ENCODE assay signal across 23 cellular contexts in the genomic region with DNA sequence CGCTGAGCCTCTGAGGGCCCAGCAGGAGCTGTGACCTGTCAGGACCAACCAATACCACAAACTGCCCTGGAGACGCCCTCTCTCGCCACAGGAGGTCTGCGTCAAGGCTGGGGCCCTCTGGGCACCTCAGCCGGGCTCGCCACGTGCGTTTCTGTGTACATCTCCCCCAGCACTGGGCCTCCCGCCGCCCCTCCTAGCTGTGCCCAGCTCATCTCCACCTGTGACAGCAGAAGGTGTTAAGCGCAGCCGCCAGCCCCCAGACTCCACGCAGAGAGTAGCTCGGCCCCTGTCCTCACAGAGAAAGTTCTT.
DNase-seq lines count a peak whose midpoint lies in the region; ATAC-seq and TF ChIP-seq lines count a peak whose summit lies in the region.
"Had no signal": no experiment of that assay in that cellular context is flagged by ENCODE, and none has a peak within 500 bp of the region (broad histone marks: within the 10 kb centered on the region; RNA-seq: fewer than 3 reads in every experiment).

No MANE protein-coding gene starts in this region.

- no peak overlapping the region for H3T11ph ChIP-seq in H9 (ENCODE audit: low read length)

- H3K23ac ChIP-seq in H9 (ENCODE audit: insufficient read length, low read depth, low read length), result no peak overlapping the region

- H3K27me3 Mint-ChIP-seq in GM23338 (ENCODE audit: insufficient read depth, low read depth, poor library complexity), result peaks cover 5% of the 10 kb centered on the region
- H3K27me3 Mint-ChIP-seq in H9 (ENCODE audit: low read depth), result no peaks in the 10 kb centered on the region; the same call in 1 of the 2 replicates

- H4K5ac ChIP-seq in H9 (ENCODE audit: insufficient read length, low read depth, low read length), result no peak overlapping the region

- DNase-seq in GM23338 (ENCODE audit: low spot score) (no peak), H9 (no peak), NCI-H69 (lab: John Stamatoyannopoulos, UW) (peak; percentile 40), osteoblast (ENCODE audit: insufficient read length, low spot score, missing footprints) (peak; percentile 74), NCI-H748 (lab: John Stamatoyannopoulos, UW; ENCODE audit: unreplicated experiment) (no peak)
- DNase-seq in stimulated activated CD4-positive, alpha-beta T cell treated with anti-CD3 and anti-CD28 coated beads, Interleukin-1b, Interleukin-23, amount 100 ng/mL, for 48 hours, result no peak
- no peak for DNase-seq in stimulated activated CD4-positive, alpha-beta T cell treated with anti-CD3 and anti-CD28 coated beads, Interleukin-4, amount 100 ng/mL, for 4 hours
- DNase-seq: Caco-2; CD8-positive, alpha-beta T cell; Karpas-422; NCI-H1092; NCI-H1694 treated with DMSO at 0.1 percent for 48 hours; NCI-H2081; NCI-H2227 treated with DMSO at 0.1 percent for 48 hours; NCI-H510A treated with DMSO at 0.1 percent for 48 hours; NCI-H774; NK-92 treated with Interleukin-12 subunit alpha and Interleukin-12 subunit beta, amount 100 ng/mL, for 24 hours; PC-3 had no signal

- H3K9me2 ChIP-seq in GM23338 (ENCODE audit: insufficient read depth), result no peaks in the 10 kb centered on the region

- H2BK120ac ChIP-seq in H9 (ENCODE audit: low read depth, low read length, poor library complexity, severe bottlenecking), result no peak overlapping the region

- WGBS in H9 (ENCODE audit: extremely low coverage, insufficient read length, low lambda C conversion rate), result no CpG with 5 or more reads among the region's 14 CpGs

- TF ChIP-seq CTCF in GM23338 (conservative IDR thresholded peaks at IDR 0.05; ENCODE audit: low read depth in 2 of 2) (no peak), H9 (conservative IDR thresholded peaks at IDR 0.05) (no peak), osteoblast (IDR thresholded peaks at IDR 0.05; ENCODE audit: extremely low read depth, low read depth, low read length) (no peak)

- H3K9ac ChIP-seq in H9 (ENCODE audit: extremely low read depth, insufficient read length, low read length), result no peak overlapping the region

- H2BK5ac ChIP-seq in H9 (ENCODE audit: insufficient read length, low read length), result no peak overlapping the region

- H2BK12ac ChIP-seq in H9 (ENCODE audit: insufficient read length, low read depth, low read length), result no peak overlapping the region

- H3K9me3 Mint-ChIP-seq in GM23338 (no peaks in the 10 kb centered on the region), H9 (no peaks in the 10 kb centered on the region)
- H3K9me3 Mint-ChIP-seq: CD8-positive, alpha-beta T cell had no signal

- peak overlapping the region; percentile 75; the same call in 1 of the 2 replicates for H3K27ac Mint-ChIP-seq in GM23338
- H3K27ac Mint-ChIP-seq in H9, result peak overlapping the region in 2 of 3 experiments; percentile 53; a peak in 3 of 7 replicates
- H3K27ac Mint-ChIP-seq: CD8-positive, alpha-beta T cell had no signal

- no peak overlapping the region for H3K4ac ChIP-seq in H9 (ENCODE audit: low read depth, low read length)

- H3K36me3 Mint-ChIP-seq in GM23338 (ENCODE audit: low read depth) (peaks cover 27% of the 10 kb centered on the region), H9 (ENCODE audit: insufficient read depth in 1 of 3, low read depth in 3 of 3) (peaks cover 20 to 41% (median 32%) of the 10 kb centered on the region in 3 experiments; a peak in 6 of 7 replicates)

- no peak overlapping the region for H4K8ac ChIP-seq in H9 (replicated peaks; ENCODE audit: insufficient read length, low read depth, low read length)

- H3K56ac ChIP-seq in H9 (ENCODE audit: insufficient read length, low read depth, low read length), result no peak overlapping the region

- no peak overlapping the region for H2AK5ac ChIP-seq in H9 (ENCODE audit: insufficient read length, low read length)

- ATAC-seq in GM23338, result no peak
- ATAC-seq: CD8-positive, alpha-beta T cell; GM12878; HCT116; PC-3; Right ventricle myocardium inferior had no signal

- H2AFZ ChIP-seq in GM23338 (no peak overlapping the region), H9 (ENCODE audit: low read length) (no peak overlapping the region), osteoblast (ENCODE audit: low read length) (no peak overlapping the region)

- H3K27ac ChIP-seq in GM23338 (ENCODE audit: low read depth) (no peak overlapping the region), H9 (ENCODE audit: insufficient read length, low read depth, low read length) (no peak overlapping the region), osteoblast (ENCODE audit: low read depth, low read length) (no peak overlapping the region)
- H3K27ac ChIP-seq: C4-2B, SJSA1 had no signal

- H3K4me1 ChIP-seq in GM23338 (ENCODE audit: insufficient read depth) (no peaks in the 10 kb centered on the region; the same call in 1 of the 2 replicates), H9 (ENCODE audit: insufficient read depth, low read length) (no peaks in the 10 kb centered on the region), osteoblast (ENCODE audit: insufficient read depth, low read length) (no peaks in the 10 kb centered on the region)
- H3K4me1 ChIP-seq: Caco-2, SJSA1 had no signal

- no peak overlapping the region for H3K14ac ChIP-seq in H9 (ENCODE audit: insufficient read depth, low read length)

- peaks cover 4% of the 10 kb centered on the region; the same call in 1 of the 2 replicates for H4K20me1 ChIP-seq in GM23338 (replicated peaks; ENCODE audit: insufficient read depth)
- no peaks in the 10 kb centered on the region for H4K20me1 ChIP-seq in H9 (ENCODE audit: control insufficient read depth, insufficient read depth, insufficient read length)
- H4K20me1 ChIP-seq in osteoblast (ENCODE audit: insufficient read depth, low read length), result no peaks in the 10 kb centered on the region

- no peak overlapping the region for H4K91ac ChIP-seq in H9 (ENCODE audit: insufficient read length, low read depth, low read length)

- H3K79me2 ChIP-seq in GM23338 (replicated peaks; ENCODE audit: insufficient read depth) (no peaks in the 10 kb centered on the region; the same call in 1 of the 2 replicates), H9 (ENCODE audit: insufficient read depth, low read length) (no peaks in the 10 kb centered on the region), osteoblast (ENCODE audit: insufficient read depth, low read length) (no peaks in the 10 kb centered on the region)

- no peak overlapping the region for H2BK20ac ChIP-seq in H9 (ENCODE audit: low read depth, low read length, poor library complexity, severe bottlenecking)

- no peak overlapping the region for H3K4me3 Mint-ChIP-seq in GM23338
- H3K4me3 Mint-ChIP-seq in H9, result no peak overlapping the region
- H3K4me3 Mint-ChIP-seq: CD8-positive, alpha-beta T cell had no signal

- no peaks in the 10 kb centered on the region for H3F3A ChIP-seq in GM23338 (replicated peaks; ENCODE audit: low read depth)

- H2BK15ac ChIP-seq in H9 (ENCODE audit: low read depth, low read length), result no peak overlapping the region

- H3K4me2 ChIP-seq in GM23338 (no peak overlapping the region), H9 (ENCODE audit: insufficient read depth, insufficient read length, low read length) (no peak overlapping the region), osteoblast (ENCODE audit: insufficient read depth, low read length) (no peak overlapping the region)

- no peaks in the 10 kb centered on the region for H3K36me3 ChIP-seq in GM23338 (ENCODE audit: insufficient read depth)
- H3K36me3 ChIP-seq in osteoblast (ENCODE audit: insufficient read depth, low read length), result peaks cover 6% of the 10 kb centered on the region

- H3K27me3 ChIP-seq in GM23338 (ENCODE audit: insufficient read depth) (no peaks in the 10 kb centered on the region), H9 (ENCODE audit: insufficient read depth, low read length) (peaks cover 2% of the 10 kb centered on the region; the same call in 1 of the 2 replicates), osteoblast (ENCODE audit: insufficient read depth, low read length) (no peaks in the 10 kb centered on the region)
- H3K27me3 ChIP-seq: SJSA1 had no signal

- H3K4me1 Mint-ChIP-seq in GM23338, result peaks cover 11% of the 10 kb centered on the region
- peaks cover 2% of the 10 kb centered on the region in 2 experiments; a peak in 2 of 4 replicates for H3K4me1 Mint-ChIP-seq in H9

- no peak overlapping the region for H3K4me3 ChIP-seq in GM23338
- no peak overlapping the region for H3K4me3 ChIP-seq in osteoblast (ENCODE audit: insufficient read depth, low read length)
- H3K4me3 ChIP-seq: GM12878, SJSA1 had no signal

- no peaks in the 10 kb centered on the region for H3K23me2 ChIP-seq in H9 (ENCODE audit: insufficient read length, low read depth, low read length, poor library complexity, severe bottlenecking)

- no peaks in the 10 kb centered on the region for H3K9me3 ChIP-seq in H9 (ENCODE audit: control insufficient read depth, low read depth, low read length)
- no peaks in the 10 kb centered on the region for H3K9me3 ChIP-seq in osteoblast (ENCODE audit: low read depth, low read length)
- H3K9me3 ChIP-seq: Caco-2, SJSA1 had no signal

- H3K79me1 ChIP-seq in H9 (ENCODE audit: insufficient read depth, low read depth, low read length, poor library complexity, severe bottlenecking), result no peaks in the 10 kb centered on the region

- H3K18ac ChIP-seq in H9 (ENCODE audit: insufficient read length, low read depth, low read length), result no peak overlapping the region

TF ChIP-seq in GM23338, 12 proteins besides CTCF, POLR2A, EP300 and RAD21 (continues in another document):
- TF ChIP-seq REST (IDR thresholded peaks at IDR 0.05; ENCODE audit: unreplicated experiment) (no peak), NANOG (IDR thresholded peaks at IDR 0.05; ENCODE audit: borderline replicate concordance) (no peak), JUNB (IDR thresholded peaks at IDR 0.05; ENCODE audit: unreplicated experiment) (no peak)

Comparison
In these comparisons a context has a peak if more than half of its experiments do, and no peak if none do; other contexts are left out.
1. DNase-seq: peak in NCI-H69 (single experiment) and osteoblast (single experiment); none in GM23338 (single experiment), H9 (single experiment), stimulated activated CD4-positive, alpha-beta T cell treated with anti-CD3 and anti-CD28 coated beads, Interleukin-1b, Interleukin-23, amount 100 ng/mL, for 48 hours (single experiment), stimulated activated CD4-positive, alpha-beta T cell treated with anti-CD3 and anti-CD28 coated beads, Interleukin-4, amount 100 ng/mL, for 4 hours (0 of 2) and NCI-H748 (single experiment).